In genomic region chr10:51733061-51733460, GRCh38 we compare ENCODE assay signal across 22 cellular contexts. TPM values are rescaled to one million over a fixed set of nuclear protein-coding genes. Genes with fewer than 3 reads are reported as not detected.
DNase-seq lines count a peak whose midpoint lies in the region; ATAC-seq, FAIRE-seq and TF ChIP-seq lines count a peak whose summit lies in the region.
"Had no signal": no experiment of that assay in that cellular context is flagged by ENCODE, and none has a peak within 500 bp of the region (broad histone marks: within the 10 kb centered on the region; RNA-seq: fewer than 3 reads in every experiment).

No MANE protein-coding gene starts in this region.

- no peak for TF ChIP-seq CTCF in AG04450 (IDR thresholded peaks at IDR 0.05; ENCODE audit: low read depth, low read length)
- no peak for TF ChIP-seq CTCF in K562 (IDR thresholded peaks at IDR 0.05 in 2 of 3, conservative IDR thresholded peaks at IDR 0.05 in 1 of 3; ENCODE audit: insufficient read depth in 2 of 3, low read depth in 1 of 3, low read length in 3 of 3)

- no peak for ATAC-seq in K562
- ATAC-seq: heart right ventricle, upper lobe of right lung had no signal

- no peak overlapping the region for H2AFZ ChIP-seq in K562 (ENCODE audit: low read depth, low read length)
- H2AFZ ChIP-seq: PC-9 had no signal

- TF ChIP-seq POLR2A in K562 (conservative IDR thresholded peaks at IDR 0.05), result no peak

- H3K4me2 ChIP-seq in K562 (ENCODE audit: insufficient read depth, low read length), result no peak overlapping the region
- H3K4me2 ChIP-seq: PC-9 had no signal

- H3K9me1 ChIP-seq in K562 (ENCODE audit: control insufficient read depth, insufficient read depth, low read length), result no peaks in the 10 kb centered on the region

- H3K4me1 ChIP-seq in K562 (replicated peaks in 1 of 2; ENCODE audit: control insufficient read depth in 2 of 2, insufficient read depth in 2 of 2, low read length in 2 of 2), result no peaks in the 10 kb centered on the region
- H3K4me1 ChIP-seq: adrenal gland, esophagus squamous epithelium, spleen, upper lobe of right lung had no signal

- no peak overlapping the region for H3K4me3 ChIP-seq in AG04450 (ENCODE audit: low read depth, low read length)
- no peak overlapping the region for H3K4me3 ChIP-seq in K562
- H3K4me3 ChIP-seq: adrenal gland, esophagus squamous epithelium, heart right ventricle, PC-9, spleen, stomach, upper lobe of right lung had no signal

- FAIRE-seq in K562 (lab: Jason Lieb, UNC), result no peak
- FAIRE-seq: A204.1, H54 had no signal

- H3K36me3 ChIP-seq in K562 (ENCODE audit: control insufficient read depth, insufficient read depth, low read length), result no peaks in the 10 kb centered on the region
- H3K36me3 ChIP-seq: adrenal gland, esophagus squamous epithelium, heart right ventricle, spleen, stomach, upper lobe of right lung had no signal

- CTCF ChIA-PET in AG04450 (lab: Charles Lee), result no interaction called here
- CTCF ChIA-PET in K562 (lab: Yijun Ruan, JAX; ENCODE audit: low intra/inter-chr PET ratio), result no interaction called here

- intact Hi-C loops in K562 (cut with micrococcal nuclease), result no loop called here

- peak; percentile 11 for DNase-seq in AG04450 (ENCODE audit: low read depth, low spot score)
- peak; percentile 42 for DNase-seq in HS-5 (ENCODE audit: low read depth)
- DNase-seq in K562 (ENCODE audit: extremely low read depth in 1 of 4, low spot score in 3 of 4), result no peak
- peak; percentile 7 for DNase-seq in iris pigment epithelial cell (ENCODE audit: low read depth)
- DNase-seq in DMS153 treated with DMSO at 0.1 percent for 48 hours (lab: John Stamatoyannopoulos, UW; ENCODE audit: unreplicated experiment), result no peak
- DNase-seq in hippocampal formation (lab: John Stamatoyannopoulos, UW), result no peak
- no peak for DNase-seq in GM19240 (ENCODE audit: insufficient read length, low spot score)
- no peak for DNase-seq in NOMO-1 treated with DMSO at 0.1 percent for 48 hours (lab: John Stamatoyannopoulos, UW; ENCODE audit: unreplicated experiment)
- DNase-seq: activated CD4-positive, alpha-beta T cell treated with anti-CD3 and anti-CD28 coated beads, Interleukin-2, amount 50 U/mL, for 1 hour; activated gamma-delta T cell; adrenal gland; esophagus squamous epithelium; heart right ventricle; NCI-H2029; PC-9; SIG-M5; spleen; stimulated activated CD4-positive, alpha-beta T cell treated with anti-CD3 and anti-CD28 coated beads, Interleukin-4, amount 100 ng/mL, for 4 hours; stomach; upper lobe of right lung had no signal

- no peak for TF ChIP-seq EP300 in K562 (IDR thresholded peaks at IDR 0.05; ENCODE audit: low read length)

- POLR2A ChIA-PET in AG04450 (lab: Yijun Ruan, JAX), result no interaction called here
- POLR2A ChIA-PET in K562 (lab: Yijun Ruan, JAX), result no interaction called here

- no peak for TF ChIP-seq RAD21 in K562 (CRISPR knock-in tag; conservative IDR thresholded peaks at IDR 0.05 in 1 of 2, IDR thresholded peaks at IDR 0.05 in 1 of 2)

- H4K20me1 ChIP-seq in K562 (replicated peaks; ENCODE audit: control insufficient read depth, insufficient read depth, low read length), result no peaks in the 10 kb centered on the region

- in situ Hi-C loops in K562 (cut with MboI), result no loop called here

- WGBS in K562 (ENCODE audit: insufficient coverage, low coverage, missing lambda C conversion rate), result 9% methylated on average over 1 of the region's 1 CpG

- H3K9me3 ChIP-seq in AG04450 (ENCODE audit: control insufficient read depth, insufficient read depth, low read length) (no peaks in the 10 kb centered on the region), K562 (replicated peaks; ENCODE audit: control insufficient read depth, insufficient read depth, low read depth, low read length) (no peaks in the 10 kb centered on the region)
- H3K9me3 ChIP-seq: adrenal gland, esophagus squamous epithelium, heart right ventricle, spleen, stomach, upper lobe of right lung had no signal

- H3K27ac ChIP-seq in AG04450 (ENCODE audit: low read depth, low read length), result no peak overlapping the region
- H3K27ac ChIP-seq in K562 (ENCODE audit: extremely low read depth, low read depth, low read length), result no peak overlapping the region
- H3K27ac ChIP-seq: adrenal gland, esophagus squamous epithelium, heart right ventricle, PC-9, spleen, stomach, upper lobe of right lung had no signal

- H3K79me2 ChIP-seq in K562 (ENCODE audit: control insufficient read depth, insufficient read depth, low read length), result no peaks in the 10 kb centered on the region

- no peaks in the 10 kb centered on the region for H3K27me3 ChIP-seq in AG04450 (ENCODE audit: control insufficient read depth, insufficient read depth, low read length)
- H3K27me3 ChIP-seq in K562 (ENCODE audit: control insufficient read depth in 2 of 2, insufficient read depth in 2 of 2, low read length in 2 of 2), result no peaks in the 10 kb centered on the region
- H3K27me3 ChIP-seq: adrenal gland, esophagus squamous epithelium, heart right ventricle, spleen, stomach, upper lobe of right lung had no signal

- H3K9ac ChIP-seq in K562 (ENCODE audit: insufficient read depth in 1 of 2, low read depth in 2 of 2, low read length in 2 of 2), result no peak overlapping the region

- no TSS peak for BruUV-seq in K562 (replicated peaks; lab: Mats Ljungman, UMichigan)

TF ChIP-seq in K562, 482 proteins besides CTCF, POLR2A, EP300 and RAD21:
- TF ChIP-seq, protein P1, sequence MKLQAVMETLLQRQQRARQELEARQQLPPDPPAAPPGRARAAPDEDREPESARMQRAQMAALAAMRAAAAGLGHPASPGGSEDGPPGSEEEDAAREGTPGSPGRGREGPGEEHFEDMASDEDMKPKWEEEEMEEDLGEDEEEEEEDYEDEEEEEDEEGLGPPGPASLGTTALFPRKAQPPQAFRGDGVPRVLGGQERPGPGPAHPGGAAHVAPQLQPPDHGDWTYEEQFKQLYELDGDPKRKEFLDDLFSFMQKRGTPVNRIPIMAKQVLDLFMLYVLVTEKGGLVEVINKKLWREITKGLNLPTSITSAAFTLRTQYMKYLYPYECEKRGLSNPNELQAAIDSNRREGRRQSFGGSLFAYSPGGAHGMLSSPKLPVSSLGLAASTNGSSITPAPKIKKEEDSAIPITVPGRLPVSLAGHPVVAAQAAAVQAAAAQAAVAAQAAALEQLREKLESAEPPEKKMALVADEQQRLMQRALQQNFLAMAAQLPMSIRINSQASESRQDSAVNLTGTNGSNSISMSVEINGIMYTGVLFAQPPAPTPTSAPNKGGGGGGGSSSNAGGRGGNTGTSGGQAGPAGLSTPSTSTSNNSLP (IDR thresholded peaks at IDR 0.05; ENCODE audit: borderline replicate concordance, low read depth, low read length), result no peak
- TF ChIP-seq ZNF316 (IDR thresholded peaks at IDR 0.05), result peak; percentile 49; the same call in 1 of the 2 replicates

RNA-seq across cellular contexts. Expression of gene CSTF2T, which starts 33.7 kb away (rescaled TPM):
- 7.0 and 8.0 TPM in 2 replicates for polyA plus RNA-seq in AG04450 (2011; rRNA removed)
- 7.9 and 8.1 TPM in 2 replicates for polyA minus RNA-seq in AG04450 (2011; rRNA and poly(A)+ RNA removed)
- 6.8 and 12.1 TPM in 2 replicates for total RNA-seq in K562 (2011; cell fraction: chromatin; rRNA removed; ENCODE audit: low replicate concordance)
- total RNA-seq in K562 (2011; cell fraction: nucleolus; rRNA removed), result 7.9 and 8.2 TPM in 2 replicates
- total RNA-seq in K562 (2011; cell fraction: nucleoplasm; rRNA removed), result 13.6 and 17.5 TPM in 2 replicates
- total RNA-seq in K562 (2014; rRNA removed), result 24.2 and 30.7 TPM in 2 replicates
- total RNA-seq in K562 (2014; rRNA removed; fragmentation: Illumina TruSeq; extraction: Trizol), result 28.6 and 30.9 TPM in 2 replicates
- total RNA-seq in K562 (2015; rRNA removed; fragmentation: Illumina TruSeq; extraction: Trizol), result 31.5 and 32.2 TPM in 2 replicates
- total RNA-seq in K562 (2021), result 26.4 and 30.3 TPM in 2 replicates
- polyA plus RNA-seq in K562 (2011; rRNA removed), result 13.7 and 15.8 TPM in 2 replicates
- polyA plus RNA-seq in K562 (2011; cell fraction: cytosol; rRNA removed), result 7.6 and 8.0 TPM in 2 replicates
- 7.6 and 9.5 TPM in 2 replicates for polyA plus RNA-seq in K562 (2011; cell fraction: nucleus; rRNA removed)
- polyA plus RNA-seq in K562 (2012), result 26.4 and 27.4 TPM in 2 replicates
- 29.5 and 32.4 TPM in 2 replicates for polyA plus RNA-seq in K562 (2014; fragmentation: Illumina TruSeq; extraction: Trizol)
- 10 to 100 TPM; 10.3 to 15.5 TPM for polyA plus RNA-seq in K562 (2014; fragmentation: Nextera tagmentation; extraction: Ambion mirVana)
- 20.1 and 20.2 TPM in 2 replicates for polyA plus RNA-seq in K562 (2014; rRNA removed)
- 16.5 and 19.9 TPM in 2 replicates for polyA minus RNA-seq in K562 (2011; rRNA and poly(A)+ RNA removed)
- polyA minus RNA-seq in K562 (2011; cell fraction: cytosol; rRNA and poly(A)+ RNA removed), result 6.7 and 7.2 TPM in 2 replicates
- 12.5 and 21.8 TPM in 2 replicates for polyA minus RNA-seq in K562 (2011; cell fraction: nucleus; rRNA and poly(A)+ RNA removed)

Comparison
In these comparisons a context has a peak if more than half of its experiments do, and no peak if none do; other contexts are left out.
1. DNase-seq: peak in AG04450 (single experiment), HS-5 (single experiment) and iris pigment epithelial cell (single experiment); none in K562 (0 of 4), DMS153 treated with DMSO at 0.1 percent for 48 hours (single experiment), hippocampal formation (0 of 2), GM19240 (single experiment) and NOMO-1 treated with DMSO at 0.1 percent for 48 hours (single experiment).